Comparison of ENCODE assay signal across 1 cellular context in the genomic region with DNA sequence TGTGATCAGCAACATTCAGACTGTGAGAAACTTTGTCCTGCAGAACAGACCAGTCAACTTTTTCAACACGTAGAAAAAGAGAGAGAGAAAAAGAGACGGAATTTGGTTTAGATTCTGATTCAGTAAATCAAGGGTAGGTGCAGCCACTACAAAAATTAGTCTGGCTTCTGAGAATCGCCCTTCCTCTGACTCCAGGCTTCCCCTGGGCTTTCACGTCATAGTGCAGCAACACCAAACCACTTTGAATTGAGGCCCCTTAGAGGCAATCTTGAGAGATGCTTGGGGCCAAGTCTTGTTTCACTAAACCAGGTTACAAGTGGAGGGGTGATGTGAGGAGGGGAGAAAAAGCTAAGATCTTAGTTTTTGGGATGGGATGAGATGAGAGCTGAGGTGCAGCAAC.
TF ChIP-seq lines count a peak whose summit lies in the region.

No MANE protein-coding gene starts in this region.

TF ChIP-seq in GM23338, 12 proteins besides CTCF, POLR2A, EP300 and RAD21 (continued from another document):
- TF ChIP-seq, protein P1, sequence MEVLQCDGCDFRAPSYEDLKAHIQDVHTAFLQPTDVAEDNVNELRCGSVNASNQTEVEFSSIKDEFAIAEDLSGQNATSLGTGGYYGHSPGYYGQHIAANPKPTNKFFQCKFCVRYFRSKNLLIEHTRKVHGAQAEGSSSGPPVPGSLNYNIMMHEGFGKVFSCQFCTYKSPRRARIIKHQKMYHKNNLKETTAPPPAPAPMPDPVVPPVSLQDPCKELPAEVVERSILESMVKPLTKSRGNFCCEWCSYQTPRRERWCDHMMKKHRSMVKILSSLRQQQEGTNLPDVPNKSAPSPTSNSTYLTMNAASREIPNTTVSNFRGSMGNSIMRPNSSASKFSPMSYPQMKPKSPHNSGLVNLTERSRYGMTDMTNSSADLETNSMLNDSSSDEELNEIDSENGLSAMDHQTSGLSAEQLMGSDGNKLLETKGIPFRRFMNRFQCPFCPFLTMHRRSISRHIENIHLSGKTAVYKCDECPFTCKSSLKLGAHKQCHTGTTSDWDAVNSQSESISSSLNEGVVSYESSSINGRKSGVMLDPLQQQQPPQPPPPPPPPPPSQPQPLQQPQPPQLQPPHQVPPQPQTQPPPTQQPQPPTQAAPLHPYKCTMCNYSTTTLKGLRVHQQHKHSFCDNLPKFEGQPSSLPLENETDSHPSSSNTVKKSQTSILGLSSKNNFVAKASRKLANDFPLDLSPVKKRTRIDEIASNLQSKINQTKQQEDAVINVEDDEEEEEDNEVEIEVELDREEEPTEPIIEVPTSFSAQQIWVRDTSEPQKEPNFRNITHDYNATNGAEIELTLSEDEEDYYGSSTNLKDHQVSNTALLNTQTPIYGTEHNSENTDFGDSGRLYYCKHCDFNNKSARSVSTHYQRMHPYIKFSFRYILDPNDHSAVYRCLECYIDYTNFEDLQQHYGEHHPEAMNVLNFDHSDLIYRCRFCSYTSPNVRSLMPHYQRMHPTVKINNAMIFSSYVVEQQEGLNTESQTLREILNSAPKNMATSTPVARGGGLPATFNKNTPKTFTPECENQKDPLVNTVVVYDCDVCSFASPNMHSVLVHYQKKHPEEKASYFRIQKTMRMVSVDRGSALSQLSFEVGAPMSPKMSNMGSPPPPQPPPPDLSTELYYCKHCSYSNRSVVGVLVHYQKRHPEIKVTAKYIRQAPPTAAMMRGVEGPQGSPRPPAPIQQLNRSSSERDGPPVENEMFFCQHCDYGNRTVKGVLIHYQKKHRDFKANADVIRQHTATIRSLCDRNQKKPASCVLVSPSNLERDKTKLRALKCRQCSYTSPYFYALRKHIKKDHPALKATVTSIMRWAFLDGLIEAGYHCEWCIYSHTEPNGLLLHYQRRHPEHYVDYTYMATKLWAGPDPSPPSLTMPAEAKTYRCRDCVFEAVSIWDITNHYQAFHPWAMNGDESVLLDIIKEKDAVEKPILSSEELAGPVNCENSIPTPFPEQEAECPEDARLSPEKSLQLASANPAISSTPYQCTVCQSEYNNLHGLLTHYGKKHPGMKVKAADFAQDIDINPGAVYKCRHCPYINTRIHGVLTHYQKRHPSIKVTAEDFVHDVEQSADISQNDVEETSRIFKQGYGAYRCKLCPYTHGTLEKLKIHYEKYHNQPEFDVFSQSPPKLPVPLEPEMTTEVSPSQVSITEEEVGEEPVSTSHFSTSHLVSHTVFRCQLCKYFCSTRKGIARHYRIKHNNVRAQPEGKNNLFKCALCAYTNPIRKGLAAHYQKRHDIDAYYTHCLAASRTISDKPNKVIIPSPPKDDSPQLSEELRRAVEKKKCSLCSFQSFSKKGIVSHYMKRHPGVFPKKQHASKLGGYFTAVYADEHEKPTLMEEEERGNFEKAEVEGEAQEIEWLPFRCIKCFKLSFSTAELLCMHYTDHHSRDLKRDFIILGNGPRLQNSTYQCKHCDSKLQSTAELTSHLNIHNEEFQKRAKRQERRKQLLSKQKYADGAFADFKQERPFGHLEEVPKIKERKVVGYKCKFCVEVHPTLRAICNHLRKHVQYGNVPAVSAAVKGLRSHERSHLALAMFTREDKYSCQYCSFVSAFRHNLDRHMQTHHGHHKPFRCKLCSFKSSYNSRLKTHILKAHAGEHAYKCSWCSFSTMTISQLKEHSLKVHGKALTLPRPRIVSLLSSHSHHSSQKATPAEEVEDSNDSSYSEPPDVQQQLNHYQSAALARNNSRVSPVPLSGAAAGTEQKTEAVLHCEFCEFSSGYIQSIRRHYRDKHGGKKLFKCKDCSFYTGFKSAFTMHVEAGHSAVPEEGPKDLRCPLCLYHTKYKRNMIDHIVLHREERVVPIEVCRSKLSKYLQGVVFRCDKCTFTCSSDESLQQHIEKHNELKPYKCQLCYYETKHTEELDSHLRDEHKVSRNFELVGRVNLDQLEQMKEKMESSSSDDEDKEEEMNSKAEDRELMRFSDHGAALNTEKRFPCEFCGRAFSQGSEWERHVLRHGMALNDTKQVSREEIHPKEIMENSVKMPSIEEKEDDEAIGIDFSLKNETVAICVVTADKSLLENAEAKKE (CRISPR knock-in tag; IDR thresholded peaks at IDR 0.05), result no peak
- no peak for TF ChIP-seq ZNF331 (CRISPR knock-in tag; IDR thresholded peaks at IDR 0.05; ENCODE audit: low read depth)
TF ChIP-seq in GM23338: peak in this region for 0.
